Comparison of ENCODE assay signal across 9 cellular contexts in genomic region chr5:45454114-45454513, GRCh38.
DNase-seq lines count a peak whose midpoint lies in the region; ATAC-seq and TF ChIP-seq lines count a peak whose summit lies in the region.
"Had no signal": no experiment of that assay in that cellular context is flagged by ENCODE, and none has a peak within 500 bp of the region (broad histone marks: within the 10 kb centered on the region; RNA-seq: fewer than 3 reads in every experiment).

No MANE protein-coding gene starts in this region.

- in situ Hi-C loops in mammary epithelial cell (cut with MboI; ENCODE audit: low sequenced_read_pairs in 2 of 2): no loop called here

- CTCF ChIA-PET in MCF 10A (lab: Yijun Ruan, JAX): no interaction called here
- CTCF ChIA-PET in mammary epithelial cell (lab: Charles Lee; ENCODE audit: low non-redundant PET): no interaction called here

- H3K4me3 ChIP-seq in mammary epithelial cell (replicated peaks in 1 of 3; ENCODE audit: insufficient read depth in 1 of 3, low read depth in 2 of 3, low read length in 3 of 3) (no peak overlapping the region), fibroblast of villous mesenchyme (ENCODE audit: low read depth, low read length) (no peak overlapping the region), smooth muscle cell (no peak overlapping the region)
- H3K4me3 ChIP-seq: BLaER1 treated with 17β-estradiol and CSF1 and Interleukin-3, amounts not matched to agents 10 nM and 100 nM had no signal

- no peak overlapping the region for H3K27ac ChIP-seq in mammary epithelial cell (ENCODE audit: insufficient read depth, low read depth, low read length)
- no peak overlapping the region for H3K27ac ChIP-seq in smooth muscle cell (ENCODE audit: low read depth)
- H3K27ac ChIP-seq: BLaER1 treated with 17β-estradiol and CSF1 and Interleukin-3, amounts not matched to agents 10 nM and 100 nM had no signal

- no peaks in the 10 kb centered on the region for H3K4me1 Mint-ChIP-seq in MCF 10A (ENCODE audit: insufficient read depth, unreplicated experiment)

- H3K27me3 ChIP-seq in mammary epithelial cell (ENCODE audit: insufficient read depth, low read length) (no peaks in the 10 kb centered on the region), smooth muscle cell (ENCODE audit: low read depth) (no peaks in the 10 kb centered on the region)
- H3K27me3 ChIP-seq: BLaER1 treated with 17β-estradiol and CSF1 and Interleukin-3, amounts not matched to agents 10 nM and 100 nM had no signal

- H3K36me3 Mint-ChIP-seq in MCF 10A (ENCODE audit: insufficient read depth, unreplicated experiment): no peaks in the 10 kb centered on the region

- H3F3A ChIP-seq in smooth muscle cell (ENCODE audit: low read depth): no peaks in the 10 kb centered on the region

- H4K20me1 ChIP-seq in mammary epithelial cell (ENCODE audit: insufficient read depth, low read length) (no peaks in the 10 kb centered on the region), smooth muscle cell (ENCODE audit: low read depth) (no peaks in the 10 kb centered on the region)
- H4K20me1 ChIP-seq: BLaER1 treated with 17β-estradiol and CSF1 and Interleukin-3, amounts not matched to agents 10 nM and 100 nM had no signal

- no peak overlapping the region for H3K4me2 ChIP-seq in mammary epithelial cell (ENCODE audit: insufficient read depth, low read depth, low read length)
- no peak overlapping the region for H3K4me2 ChIP-seq in smooth muscle cell
- H3K4me2 ChIP-seq: BLaER1 treated with 17β-estradiol and CSF1 and Interleukin-3, amounts not matched to agents 10 nM and 100 nM had no signal

- H2AFZ ChIP-seq in mammary epithelial cell (ENCODE audit: low read depth, low read length) (no peak overlapping the region), smooth muscle cell (ENCODE audit: low read depth) (no peak overlapping the region)

- H3K9me3 ChIP-seq in mammary epithelial cell (replicated peaks; ENCODE audit: insufficient read depth, low read length) (peaks cover 3% of the 10 kb centered on the region), smooth muscle cell (replicated peaks; ENCODE audit: low read depth) (no peaks in the 10 kb centered on the region)
- H3K9me3 ChIP-seq: BLaER1 treated with 17β-estradiol and CSF1 and Interleukin-3, amounts not matched to agents 10 nM and 100 nM had no signal

- ATAC-seq in HG03139 (IDR thresholded peaks at IDR 0.05; ENCODE audit: unreplicated experiment): no peak

- H3K4me1 ChIP-seq in mammary epithelial cell (ENCODE audit: insufficient read depth, low read length) (no peaks in the 10 kb centered on the region), smooth muscle cell (ENCODE audit: low read depth) (no peaks in the 10 kb centered on the region)
- H3K4me1 ChIP-seq: BLaER1 treated with 17β-estradiol and CSF1 and Interleukin-3, amounts not matched to agents 10 nM and 100 nM had no signal

- no peak overlapping the region for H3K27ac Mint-ChIP-seq in MCF 10A (ENCODE audit: low read depth, unreplicated experiment)

- no TSS peak for BruUV-seq in MCF 10A (replicated peaks; lab: Mats Ljungman, UMichigan)
- BruUV-seq in mammary epithelial cell (replicated peaks; lab: Mats Ljungman, UMichigan): no TSS peak

- H3K9ac ChIP-seq in mammary epithelial cell (ENCODE audit: insufficient read depth, low read length): no peak overlapping the region
- no peak overlapping the region for H3K9ac ChIP-seq in smooth muscle cell (ENCODE audit: low read depth)
- H3K9ac ChIP-seq: BLaER1 treated with 17β-estradiol and CSF1 and Interleukin-3, amounts not matched to agents 10 nM and 100 nM had no signal

- H3K27me3 Mint-ChIP-seq in MCF 10A (ENCODE audit: insufficient read depth, unreplicated experiment): no peaks in the 10 kb centered on the region

- dilution Hi-C loops in mammary epithelial cell (cut with HindIII; ENCODE audit: low sequenced_read_pairs): no loop called here

- peak; percentile 72 for DNase-seq in MCF 10A (ENCODE audit: unreplicated experiment)
- no peak for DNase-seq in mammary epithelial cell
- DNase-seq in NCI-H510A (lab: John Stamatoyannopoulos, UW): peak; percentile 2
- peak; percentile 1 for DNase-seq in fibroblast of villous mesenchyme (ENCODE audit: low read depth)
- DNase-seq in superior temporal gyrus (ENCODE audit: extremely low spot score): peak; percentile 42
- DNase-seq in smooth muscle cell (lab: John Stamatoyannopoulos, UW; ENCODE audit: unreplicated experiment): no peak
- DNase-seq in posterior vena cava (ENCODE audit: low spot score): no peak

- TF ChIP-seq CTCF in MCF 10A (IDR thresholded peaks at IDR 0.05; ENCODE audit: unreplicated experiment) (no peak), mammary epithelial cell (conservative IDR thresholded peaks at IDR 0.05 in 1 of 2, IDR thresholded peaks at IDR 0.05 in 1 of 2; ENCODE audit: extremely low read depth in 1 of 2, insufficient read depth in 1 of 2, low read depth in 1 of 2, low read length in 2 of 2) (no peak), fibroblast of villous mesenchyme (IDR thresholded peaks at IDR 0.05; ENCODE audit: insufficient read depth, low read depth, low read length) (no peak), smooth muscle cell (IDR thresholded peaks at IDR 0.05; ENCODE audit: borderline replicate concordance, insufficient read depth, poor library complexity, severe bottlenecking) (no peak)

- H3K4me3 Mint-ChIP-seq in MCF 10A (ENCODE audit: unreplicated experiment): no peak overlapping the region

- no peaks in the 10 kb centered on the region for H3K9me3 Mint-ChIP-seq in MCF 10A (ENCODE audit: unreplicated experiment)

- H3K79me2 ChIP-seq in mammary epithelial cell (ENCODE audit: insufficient read depth, low read length) (no peaks in the 10 kb centered on the region), smooth muscle cell (ENCODE audit: low read depth) (no peaks in the 10 kb centered on the region)

- POLR2A ChIA-PET in MCF 10A (lab: Yijun Ruan, JAX): no interaction called here

- WGBS in mammary epithelial cell (ENCODE audit: low coverage, missing lambda C conversion rate): 19% methylated on average over 4 of the region's 4 CpGs
- WGBS in smooth muscle cell (ENCODE audit: low lambda C conversion rate): 55% methylated on average over 4 of the region's 4 CpGs

- H3K36me3 ChIP-seq in mammary epithelial cell (ENCODE audit: insufficient read depth, low read length): no peaks in the 10 kb centered on the region
- no peaks in the 10 kb centered on the region for H3K36me3 ChIP-seq in smooth muscle cell (ENCODE audit: low read depth)
- H3K36me3 ChIP-seq: BLaER1 treated with 17β-estradiol and CSF1 and Interleukin-3, amounts not matched to agents 10 nM and 100 nM had no signal

- intact Hi-C loops in MCF 10A (cut with micrococcal nuclease) (loop anchor here (5.0 kb wide), 1 partner anchor 123 kb away; no protein-coding TSS in a partner anchor), mammary epithelial cell (cut with micrococcal nuclease) (no loop called here), posterior vena cava (cut with DNase I) (no loop called here)

Comparison
In these comparisons a context has a peak if more than half of its experiments do, and no peak if none do; other contexts are left out.
1. DNase-seq: peak in MCF 10A (single experiment), NCI-H510A (single experiment), fibroblast of villous mesenchyme (single experiment) and superior temporal gyrus (single experiment); none in mammary epithelial cell (single experiment), smooth muscle cell (single experiment) and posterior vena cava (single experiment).